ENCODE assay signal across 8 cellular contexts in genomic region chr11:43879789-43880639, GRCh38. TPM values are rescaled to one million over a fixed set of nuclear protein-coding genes. Genes with fewer than 3 reads are reported as not detected.
DNase-seq lines count a peak whose midpoint lies in the region; ATAC-seq, FAIRE-seq and TF ChIP-seq lines count a peak whose summit lies in the region.

No MANE protein-coding gene starts in this region.

- in situ Hi-C loops in HepG2 (cut with HindIII; ENCODE audit: extremely low pct_ligation_motif_present, low pct_unique_long_range_greater_than_20kb) (loop anchor here (5.0 kb wide), 2 partner anchors 62 to 162 kb away; partner anchors contain the start of gene C11orf96), transverse colon (cut with MboI; ENCODE audit: low pct_ligation_motif_present in 1 of 4, low pct_unique_long_range_greater_than_20kb in 1 of 4, low sequenced_read_pairs in 3 of 4) (loop anchor here in 2 of 4 donors (10.0 kb wide), 1 partner anchor 165 kb away; the partner anchor contains the start of gene ACCSL (in 2 of the 2))

- H3K9me3 ChIP-seq in HepG2 (ENCODE audit: low read length) (no peaks in the 10 kb centered on the region), transverse colon (no peaks in the 10 kb centered on the region)

- no peak for DNase-seq in activated T-cell treated with anti-CD3 and anti-CD28 coated beads, Interleukin-2, amount 50 U/mL, for 4 hours
- no peak for DNase-seq in activated T-cell treated with anti-CD3 and anti-CD28 coated beads, Interleukin-2, amount 50 U/mL, for 1 hour
- no peak for DNase-seq in activated naive CD8-positive, alpha-beta T cell treated with anti-CD3 and anti-CD28 coated beads for 36 hours
- DNase-seq in HepG2 (ENCODE audit: low spot score): no peak
- peak; percentile 7 for DNase-seq in transverse colon
- no peak for DNase-seq in epidermal melanocyte (ENCODE audit: insufficient read length, low spot score)

- POLR2A ChIA-PET in HepG2 (lab: Yijun Ruan, JAX): no interaction called here

- CTCF ChIA-PET in HepG2 (lab: Yijun Ruan, JAX; ENCODE audit: low intra/inter-chr PET ratio, low total read pairs): no interaction called here

- ATAC-seq in activated T-cell treated with anti-CD3 and anti-CD28 coated beads, Interleukin-2, amount 50 U/mL, for 4 hours: peak; percentile 3 to 23
- peak; percentile 44 for ATAC-seq in HepG2
- no peak for ATAC-seq in GM19351 (IDR thresholded peaks at IDR 0.05; ENCODE audit: unreplicated experiment)
- ATAC-seq in GM18873 (IDR thresholded peaks at IDR 0.05; ENCODE audit: low FRiP score, unreplicated experiment): no peak

- peak overlapping the region; percentile 94 for H3K4me3 Mint-ChIP-seq in activated T-cell treated with anti-CD3 and anti-CD28 coated beads, Interleukin-2, amount 50 U/mL, for 4 hours
- peak overlapping the region; percentile 89 for H3K4me3 Mint-ChIP-seq in activated naive CD8-positive, alpha-beta T cell treated with anti-CD3 and anti-CD28 coated beads for 36 hours

- H3K9ac ChIP-seq in HepG2 (ENCODE audit: insufficient read depth, low read depth, low read length): peak overlapping the region; percentile 81

- peaks cover 29% of the 10 kb centered on the region for H3K27me3 Mint-ChIP-seq in activated T-cell treated with anti-CD3 and anti-CD28 coated beads, Interleukin-2, amount 50 U/mL, for 4 hours (ENCODE audit: low read depth)
- peaks cover 15% of the 10 kb centered on the region for H3K27me3 Mint-ChIP-seq in activated naive CD8-positive, alpha-beta T cell treated with anti-CD3 and anti-CD28 coated beads for 36 hours

- H3K4me3 ChIP-seq in HepG2 (replicated peaks in 1 of 3; ENCODE audit: insufficient read depth in 1 of 3, low read depth in 2 of 3, low read length in 3 of 3) (peak overlapping the region; percentile 91 to 93 (median 92); a peak in 5 of 6 replicates), transverse colon (peak overlapping the region; percentile 1 to 90 (median 80))

- peaks cover 0 to 6% of the 10 kb centered on the region in 2 experiments; a peak in 1 of 5 replicates for H3K27me3 ChIP-seq in HepG2 (ENCODE audit: control insufficient read depth in 1 of 2, insufficient read depth in 2 of 2, low read length in 2 of 2)
- peaks cover 38% of the 10 kb centered on the region for H3K27me3 ChIP-seq in transverse colon

- peaks cover 18% of the 10 kb centered on the region for H3K36me3 Mint-ChIP-seq in activated T-cell treated with anti-CD3 and anti-CD28 coated beads, Interleukin-2, amount 50 U/mL, for 4 hours (ENCODE audit: insufficient read depth)
- peaks cover 2% of the 10 kb centered on the region for H3K36me3 Mint-ChIP-seq in activated naive CD8-positive, alpha-beta T cell treated with anti-CD3 and anti-CD28 coated beads for 36 hours

- FAIRE-seq in HepG2 (lab: Jason Lieb, UNC): no peak

- H4K20me1 ChIP-seq in HepG2 (ENCODE audit: insufficient read depth, low read length): no peaks in the 10 kb centered on the region

- TF ChIP-seq CTCF in HepG2 (CRISPR knock-in tag; IDR thresholded peaks at IDR 0.05) (no peak), transverse colon (IDR thresholded peaks at IDR 0.05) (no peak)

- H2AFZ ChIP-seq in HepG2 (ENCODE audit: low read length): peak overlapping the region; percentile 97

- H3K27ac ChIP-seq in HepG2 (ENCODE audit: extremely low read length, insufficient read depth, low read length): no peak overlapping the region
- H3K27ac ChIP-seq in transverse colon: peak overlapping the region; percentile 21 to 78 (median 70)

- no peaks in the 10 kb centered on the region for H3K9me3 Mint-ChIP-seq in activated T-cell treated with anti-CD3 and anti-CD28 coated beads, Interleukin-2, amount 50 U/mL, for 4 hours
- no peaks in the 10 kb centered on the region for H3K9me3 Mint-ChIP-seq in activated naive CD8-positive, alpha-beta T cell treated with anti-CD3 and anti-CD28 coated beads for 36 hours

- peak overlapping the region; percentile 81 for H3K27ac Mint-ChIP-seq in activated naive CD8-positive, alpha-beta T cell treated with anti-CD3 and anti-CD28 coated beads for 36 hours

- peaks cover 16% of the 10 kb centered on the region for H3K4me1 ChIP-seq in HepG2 (ENCODE audit: insufficient read depth, low read length)
- peaks cover 10 to 17% (median 15%) of the 10 kb centered on the region in 4 donors for H3K4me1 ChIP-seq in transverse colon

- TF ChIP-seq POLR2A in HepG2 (IDR thresholded peaks at IDR 0.05; ENCODE audit: insufficient read depth in 1 of 2, low read depth in 2 of 2, low read length in 2 of 2) (no peak), transverse colon (IDR thresholded peaks at IDR 0.05) (no peak)

- peaks cover 11% of the 10 kb centered on the region for H3K79me2 ChIP-seq in HepG2 (ENCODE audit: insufficient read depth, low read length)

- no peak for TF ChIP-seq RAD21 in HepG2 (CRISPR knock-in tag; IDR thresholded peaks at IDR 0.05)

- TF ChIP-seq EP300 in HepG2 (IDR thresholded peaks at IDR 0.05; ENCODE audit: low read depth in 2 of 2, low read length in 2 of 2) (no peak), HepG2 (CRISPR knock-in tag; IDR thresholded peaks at IDR 0.05; ENCODE audit: borderline replicate concordance) (no peak), transverse colon (IDR thresholded peaks at IDR 0.05; ENCODE audit: low read depth) (no peak)

- H3K4me1 Mint-ChIP-seq in activated T-cell treated with anti-CD3 and anti-CD28 coated beads, Interleukin-2, amount 50 U/mL, for 4 hours (ENCODE audit: low read depth): peaks cover 23% of the 10 kb centered on the region
- peaks cover 15% of the 10 kb centered on the region for H3K4me1 Mint-ChIP-seq in activated naive CD8-positive, alpha-beta T cell treated with anti-CD3 and anti-CD28 coated beads for 36 hours

- WGBS in HepG2 (ENCODE audit: low lambda C conversion rate): 50% methylated on average over 13 of the region's 13 CpGs
- WGBS in transverse colon (ENCODE audit: low coverage in 1 of 2), 2 donors: 39 to 100% methylated on average over 2 to 13 of the region's 13 CpGs

- H3K36me3 ChIP-seq in HepG2 (replicated peaks in 1 of 2; ENCODE audit: control insufficient read depth in 1 of 2, insufficient read depth in 2 of 2, low read length in 2 of 2): peaks cover 0 to 7% of the 10 kb centered on the region in 2 experiments; a peak in 4 of 5 replicates
- peaks cover 0 to 23% (median 1%) of the 10 kb centered on the region in 4 donors for H3K36me3 ChIP-seq in transverse colon

- no TSS peak for BruUV-seq in HepG2 (replicated peaks; lab: Mats Ljungman, UMichigan)

- H3K4me2 ChIP-seq in HepG2 (ENCODE audit: low read depth, low read length): peak overlapping the region; percentile 90

- intact Hi-C loops in HepG2 (cut with micrococcal nuclease; ENCODE audit: unreplicated experiment): no loop called here
- intact Hi-C loops in transverse colon (cut with DNase I; ENCODE audit: low total_unique reads): no loop called here

TF ChIP-seq in HepG2, 621 proteins besides CTCF, POLR2A, EP300 and RAD21 (continues in another document):
- TF ChIP-seq FOSL1 (CRISPR knock-in tag; IDR thresholded peaks at IDR 0.05; ENCODE audit: borderline replicate concordance) (no peak), ZBTB46 (CRISPR knock-in tag; IDR thresholded peaks at IDR 0.05; ENCODE audit: borderline replicate concordance) (0 out of 2 replicates have a peak, but pooled peaks have one; percentile 8), ZNF746 (CRISPR knock-in tag; IDR thresholded peaks at IDR 0.05) (0 out of 2 replicates have a peak, but pooled peaks have one; percentile 16), ZNF101 (CRISPR knock-in tag; IDR thresholded peaks at IDR 0.05; ENCODE audit: borderline replicate concordance, low read depth) (no peak), EZH2 (conservative IDR thresholded peaks at IDR 0.05; ENCODE audit: low read depth, low read length) (peak; percentile 85; the same call in 1 of the 2 replicates), SMAD9 (CRISPR knock-in tag; IDR thresholded peaks at IDR 0.05) (peak; percentile 7; the same call in 1 of the 2 replicates)

RNA-seq across cellular contexts. Expression of gene ALKBH3, which starts 0.6 kb away (rescaled TPM):
- 10 to 100 TPM; 43.1 to 59.1 (median 58.0) TPM for total RNA-seq in activated T-cell treated with anti-CD3 and anti-CD28 coated beads, Interleukin-2, amount 50 U/mL, for 4 hours
- 10 to 100 TPM; 50.8 to 53.3 TPM for total RNA-seq in activated naive CD8-positive, alpha-beta T cell treated with anti-CD3 and anti-CD28 coated beads for 36 hours
- 36.1 and 49.6 TPM in 2 replicates for total RNA-seq in HepG2 (2016; rRNA removed; fragmentation: Illumina TruSeq; extraction: Trizol)
- 15.2 and 24.7 TPM in 2 replicates for total RNA-seq in HepG2 (2016; cell fraction: cytosol; rRNA removed; fragmentation: Illumina TruSeq; extraction: Trizol; ENCODE audit: low read depth)
- 39.0 and 48.6 TPM in 2 replicates for total RNA-seq in HepG2 (2016; cell fraction: insoluble cytoplasmic fraction; rRNA removed; fragmentation: Illumina TruSeq; extraction: Trizol)
- 27.0 and 33.2 TPM in 2 replicates for total RNA-seq in HepG2 (2016; cell fraction: membrane; rRNA removed; fragmentation: Illumina TruSeq; extraction: Trizol)
- total RNA-seq in HepG2 (2016; cell fraction: nucleus; rRNA removed; fragmentation: Illumina TruSeq; extraction: Trizol): 30.6 and 31.1 TPM in 2 replicates
- polyA plus RNA-seq in HepG2 (2011; rRNA removed): 16.5 and 17.8 TPM in 2 replicates
- polyA plus RNA-seq in HepG2 (2011; cell fraction: cytosol; rRNA removed): 11.7 and 19.8 TPM in 2 replicates
- polyA plus RNA-seq in HepG2 (2011; cell fraction: nucleus; rRNA removed): 6.1 and 12.5 TPM in 2 replicates
- polyA plus RNA-seq in HepG2 (2012): 14.3 and 14.6 TPM in 2 replicates
- polyA plus RNA-seq in HepG2 (2016; cell fraction: cytosol; fragmentation: Illumina TruSeq; extraction: Trizol; ENCODE audit: low read depth): 10.4 and 19.4 TPM in 2 replicates
- 35.9 and 40.1 TPM in 2 replicates for polyA plus RNA-seq in HepG2 (2016; cell fraction: insoluble cytoplasmic fraction; fragmentation: Illumina TruSeq; extraction: Trizol; ENCODE audit: low read depth)
- 16.7 and 27.6 TPM in 2 replicates for polyA plus RNA-seq in HepG2 (2016; cell fraction: membrane; fragmentation: Illumina TruSeq; extraction: Trizol; ENCODE audit: low read depth)
- 18.5 and 20.8 TPM in 2 replicates for polyA plus RNA-seq in HepG2 (2016; cell fraction: nucleus; fragmentation: Illumina TruSeq; extraction: Trizol; ENCODE audit: insufficient read depth, low read depth)
- polyA minus RNA-seq in HepG2 (2011; rRNA and poly(A)+ RNA removed; ENCODE audit: low replicate concordance): 4.2 and 6.8 TPM in 2 replicates
- 6.9 and 7.4 TPM in 2 replicates for polyA minus RNA-seq in HepG2 (2011; cell fraction: cytosol; rRNA and poly(A)+ RNA removed)
- 22.1 and 29.3 TPM in 2 replicates for polyA minus RNA-seq in HepG2 (2011; cell fraction: nucleus; rRNA and poly(A)+ RNA removed)
- 10 to 100 TPM in 3 of 4 donors, 1 to 10 TPM in 1; 7.2 to 27.6 (median 23.5) TPM for total RNA-seq in transverse colon

Comparison
In these comparisons a context has a peak if more than half of its experiments do, and no peak if none do; other contexts are left out.
1. ATAC-seq: peak in activated T-cell treated with anti-CD3 and anti-CD28 coated beads, Interleukin-2, amount 50 U/mL, for 4 hours (2 of 2) and HepG2 (single experiment); none in GM19351 (single experiment) and GM18873 (single experiment).